In the genomic region with DNA sequence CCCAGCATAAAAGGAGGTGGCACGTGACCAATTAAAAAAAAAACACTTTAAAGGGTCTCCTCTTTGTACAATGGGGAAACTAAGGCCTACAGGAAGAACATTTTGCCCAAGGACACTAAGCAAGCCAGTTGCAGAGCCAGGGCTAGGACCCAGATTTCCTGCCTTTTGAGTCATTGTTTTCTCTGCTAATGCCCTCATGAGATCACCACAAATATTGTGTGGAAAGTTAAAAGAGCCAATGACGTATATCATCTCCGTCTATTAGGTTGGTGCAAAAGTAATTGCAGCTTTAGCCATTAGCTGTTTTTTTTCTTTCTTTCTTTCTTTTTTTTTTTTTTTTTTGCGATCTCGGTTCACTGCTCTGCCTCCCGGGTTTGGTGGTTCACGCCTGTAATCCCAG, we compare ENCODE assay signal across 19 cellular contexts. TPM values are rescaled to one million over a fixed set of nuclear protein-coding genes. Genes with fewer than 3 reads are reported as not detected.
DNase-seq lines count a peak whose midpoint lies in the region; ATAC-seq and TF ChIP-seq lines count a peak whose summit lies in the region.
"Had no signal": no experiment of that assay in that cellular context is flagged by ENCODE, and none has a peak within 500 bp of the region (broad histone marks: within the 10 kb centered on the region; RNA-seq: fewer than 3 reads in every experiment).

No MANE protein-coding gene starts in this region.

- H3K4me3 ChIP-seq in MG63, result no peak overlapping the region
- no peak overlapping the region for H3K4me3 ChIP-seq in choroid plexus epithelial cell (ENCODE audit: low read depth, low read length)
- H3K4me3 ChIP-seq: tibial artery had no signal

- H3K9me3 ChIP-seq in MG63, result no peaks in the 10 kb centered on the region
- H3K9me3 ChIP-seq: tibial artery had no signal

- ATAC-seq in HG03460 (IDR thresholded peaks at IDR 0.05; ENCODE audit: unreplicated experiment), result no peak
- ATAC-seq in naive thymus-derived CD8-positive, alpha-beta T cell, result no peak
- no peak for ATAC-seq in HG03442 (IDR thresholded peaks at IDR 0.05; ENCODE audit: unreplicated experiment)

- no peaks in the 10 kb centered on the region for H3K27me3 ChIP-seq in MG63
- H3K27me3 ChIP-seq: tibial artery had no signal

- H3K4me1 Mint-ChIP-seq in naive thymus-derived CD8-positive, alpha-beta T cell, result peaks cover 0 to 8% (median 3%) of the 10 kb centered on the region in 4 donors

- H3K36me3 Mint-ChIP-seq in naive thymus-derived CD8-positive, alpha-beta T cell, result no peaks in the 10 kb centered on the region

- TF ChIP-seq CTCF in choroid plexus epithelial cell (conservative IDR thresholded peaks at IDR 0.05; ENCODE audit: low read depth, low read length), result no peak

- H3K9me3 Mint-ChIP-seq in naive thymus-derived CD8-positive, alpha-beta T cell, result no peaks in the 10 kb centered on the region
- H3K9me3 Mint-ChIP-seq: activated CD4-positive, alpha-beta T cell treated with anti-CD3 and anti-CD28 coated beads, Interleukin-2, amount 10 ng/mL, durations not matched to agents 24 days and 14 days; activated T-cell treated with anti-CD3 and anti-CD28 coated beads, Interleukin-2, amount 50 U/mL, for 24 hours had no signal

- H3K36me3 ChIP-seq in MG63, result no peaks in the 10 kb centered on the region
- H3K36me3 ChIP-seq: tibial artery had no signal

- no peak overlapping the region for H3K27ac Mint-ChIP-seq in naive thymus-derived CD8-positive, alpha-beta T cell
- H3K27ac Mint-ChIP-seq: activated CD4-positive, alpha-beta T cell treated with anti-CD3 and anti-CD28 coated beads, Interleukin-2, amount 10 ng/mL, durations not matched to agents 24 days and 14 days; activated T-cell treated with anti-CD3 and anti-CD28 coated beads, Interleukin-2, amount 50 U/mL, for 24 hours had no signal

- no peak overlapping the region for H3K4me3 Mint-ChIP-seq in naive thymus-derived CD8-positive, alpha-beta T cell
- H3K4me3 Mint-ChIP-seq: activated CD4-positive, alpha-beta T cell treated with anti-CD3 and anti-CD28 coated beads, Interleukin-2, amount 10 ng/mL, durations not matched to agents 24 days and 14 days; activated T-cell treated with anti-CD3 and anti-CD28 coated beads, Interleukin-2, amount 50 U/mL, for 24 hours had no signal

- POLR2A ChIA-PET in naive thymus-derived CD8-positive, alpha-beta T cell (lab: Charles Lee), result no interaction called here

- peaks cover 0 to 6% (median 1%) of the 10 kb centered on the region in 5 donors for H3K27me3 Mint-ChIP-seq in naive thymus-derived CD8-positive, alpha-beta T cell
- H3K27me3 Mint-ChIP-seq: activated T-cell treated with anti-CD3 and anti-CD28 coated beads, Interleukin-2, amount 50 U/mL, for 24 hours had no signal

- DNase-seq in CD1c-positive myeloid dendritic cell (ENCODE audit: extremely low spot score) (peak; percentile 23), MG63 (peak; percentile 49), choroid plexus epithelial cell (ENCODE audit: low read depth) (peak; percentile 85), lung microvascular endothelial cell (ENCODE audit: low read depth in 2 of 2) (peak; percentile 88 to 91), NCI-H2171 treated with DMSO at 0.1 percent for 48 hours (lab: John Stamatoyannopoulos, UW) (no peak)
- no peak for DNase-seq in naive thymus-derived CD8-positive, alpha-beta T cell
- DNase-seq: activated CD4-positive, alpha-beta T cell treated with anti-CD3 and anti-CD28 coated beads, Interleukin-2, amount 10 ng/mL, durations not matched to agents 24 days and 14 days; activated T-cell treated with anti-CD3 and anti-CD28 coated beads, Interleukin-2, amount 50 U/mL, for 24 hours; C1 segment of cervical spinal cord; effector CD8-positive, alpha-beta T cell; GDM1; GOT3; head of caudate nucleus; NCI-H2029; NCI-H748 treated with DMSO at 0.1 percent for 48 hours; SHP77; tibial artery had no signal

RNA-seq across cellular contexts. Expression of a gene that starts 24.1 kb away (rescaled TPM):
- not detected in 2 replicates for total RNA-seq in MG63 (2014; rRNA removed; shearing (Covaris generic); ENCODE audit: low replicate concordance)
- 29.0 and 57.1 TPM in 2 replicates for total RNA-seq in lung microvascular endothelial cell
- under 1 TPM in 1 of 2 experiments, not detected in 1; 0.08 TPM for total RNA-seq in naive thymus-derived CD8-positive, alpha-beta T cell
- polyA plus RNA-seq in naive thymus-derived CD8-positive, alpha-beta T cell, result not detected

Comparison
In these comparisons a context has a peak if more than half of its experiments do, and no peak if none do; other contexts are left out.
1. DNase-seq: peak in CD1c-positive myeloid dendritic cell (single experiment), MG63 (single experiment), choroid plexus epithelial cell (single experiment) and lung microvascular endothelial cell (2 of 2); none in naive thymus-derived CD8-positive, alpha-beta T cell (0 of 10) and NCI-H2171 treated with DMSO at 0.1 percent for 48 hours (single experiment).
2. RNA of a gene that starts 24.1 kb away (total RNA-seq): 29.0 to 57.1 TPM in lung microvascular endothelial cell; 0.08 TPM in naive thymus-derived CD8-positive, alpha-beta T cell and not detected in MG63; every median in the first group is over 10 times any median in the second.